In the genomic region with DNA sequence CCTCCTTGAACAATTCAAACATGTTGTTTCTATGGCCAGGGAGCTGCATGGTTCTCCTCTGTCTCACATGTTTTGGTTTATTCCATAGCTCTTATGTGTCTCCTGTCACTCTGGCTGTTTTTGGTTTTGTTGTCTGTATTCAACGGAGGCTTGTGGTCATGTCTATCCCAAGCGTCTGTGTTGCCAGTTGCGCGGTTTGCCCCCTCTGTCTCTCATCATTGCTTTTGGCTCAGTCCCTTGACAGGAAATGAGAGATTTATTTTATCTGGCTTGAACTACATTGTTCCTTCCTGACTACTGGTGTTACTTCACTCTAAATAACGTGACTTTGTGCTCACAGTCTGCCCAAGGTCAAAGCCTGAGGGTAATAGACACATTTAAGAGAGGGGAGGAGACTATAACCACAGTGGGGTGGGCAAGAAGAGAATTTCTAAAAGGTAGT, we compare ENCODE assay signal across 14 cellular contexts.
DNase-seq lines count a peak whose midpoint lies in the region; ATAC-seq lines count a peak whose summit lies in the region.
"Had no signal": no experiment of that assay in that cellular context is flagged by ENCODE, and none has a peak within 500 bp of the region (broad histone marks: within the 10 kb centered on the region; RNA-seq: fewer than 3 reads in every experiment).

No MANE protein-coding gene starts in this region.

- H3K4me1 Mint-ChIP-seq in activated T-helper 2 cell treated with anti-CD3 and anti-CD28 coated beads, Interferon-gamma antibody, Interleukin-2, Interleukin-4, amounts not matched to agents 10 μg/mL and 5 μg/mL and 100 μg/mL, durations not matched to agents 14 hours and 24 hours and 36 hours (ENCODE audit: low read depth) = peaks cover 2% of the 10 kb centered on the region
- H3K4me1 Mint-ChIP-seq in naive thymus-derived CD8-positive, alpha-beta T cell = peaks cover 0 to 6% (median 0%) of the 10 kb centered on the region in 4 donors
- H3K4me1 Mint-ChIP-seq: activated CD4-positive, alpha-beta T cell treated with anti-CD3 and anti-CD28 coated beads for 36 hours had no signal

- H3K36me3 Mint-ChIP-seq in activated T-helper 2 cell treated with anti-CD3 and anti-CD28 coated beads, Interferon-gamma antibody, Interleukin-2, Interleukin-4, amounts not matched to agents 10 μg/mL and 5 μg/mL and 100 μg/mL, durations not matched to agents 14 hours and 24 hours and 36 hours (ENCODE audit: low read depth) = no peaks in the 10 kb centered on the region
- H3K36me3 Mint-ChIP-seq in naive thymus-derived CD8-positive, alpha-beta T cell = no peaks in the 10 kb centered on the region

- H3K9me3 Mint-ChIP-seq in activated T-helper 2 cell treated with anti-CD3 and anti-CD28 coated beads, Interferon-gamma antibody, Interleukin-2, Interleukin-4, amounts not matched to agents 10 μg/mL and 5 μg/mL and 100 μg/mL, durations not matched to agents 14 hours and 24 hours and 36 hours = peaks cover 3% of the 10 kb centered on the region
- peaks cover 0 to 12% (median 2%) of the 10 kb centered on the region in 9 donors for H3K9me3 Mint-ChIP-seq in naive thymus-derived CD8-positive, alpha-beta T cell

- ATAC-seq in sciatic nerve (peak; percentile 88), GM19467 (IDR thresholded peaks at IDR 0.05; ENCODE audit: unreplicated experiment) (no peak)
- ATAC-seq in naive thymus-derived CD8-positive, alpha-beta T cell = no peak
- ATAC-seq: activated CD4-positive, alpha-beta T cell treated with anti-CD3 and anti-CD28 coated beads for 36 hours had no signal

- H3K27ac Mint-ChIP-seq in activated T-helper 2 cell treated with anti-CD3 and anti-CD28 coated beads, Interferon-gamma antibody, Interleukin-2, Interleukin-4, amounts not matched to agents 10 μg/mL and 5 μg/mL and 100 μg/mL, durations not matched to agents 14 hours and 24 hours and 36 hours = no peak overlapping the region
- no peak overlapping the region for H3K27ac Mint-ChIP-seq in naive thymus-derived CD8-positive, alpha-beta T cell
- H3K27ac Mint-ChIP-seq: activated CD4-positive, alpha-beta T cell treated with anti-CD3 and anti-CD28 coated beads for 36 hours had no signal

- no peak overlapping the region for H3K4me3 Mint-ChIP-seq in activated T-helper 2 cell treated with anti-CD3 and anti-CD28 coated beads, Interferon-gamma antibody, Interleukin-2, Interleukin-4, amounts not matched to agents 10 μg/mL and 5 μg/mL and 100 μg/mL, durations not matched to agents 14 hours and 24 hours and 36 hours (ENCODE audit: low read depth)
- no peak overlapping the region for H3K4me3 Mint-ChIP-seq in naive thymus-derived CD8-positive, alpha-beta T cell
- H3K4me3 Mint-ChIP-seq: activated CD4-positive, alpha-beta T cell treated with anti-CD3 and anti-CD28 coated beads for 36 hours had no signal

- POLR2A ChIA-PET in naive thymus-derived CD8-positive, alpha-beta T cell (lab: Charles Lee) = no interaction called here

- peak; percentile 70 for DNase-seq in HCEC 1CT
- peak; percentile 46 for DNase-seq in T1000 (lab: John Stamatoyannopoulos, UW)
- DNase-seq in glomerular endothelial cell (ENCODE audit: extremely low read depth, low read depth, low spot score) = peak; percentile 41
- DNase-seq in sciatic nerve (ENCODE audit: low spot score) = no peak
- DNase-seq in activated T-helper 2 cell treated with anti-CD3 and anti-CD28 coated beads, Interferon-gamma antibody, Interleukin-2, Interleukin-4, amounts not matched to agents 10 μg/mL and 5 μg/mL and 100 μg/mL, durations not matched to agents 14 hours and 24 hours and 36 hours (ENCODE audit: low spot score) = no peak
- no peak for DNase-seq in DMS53 (lab: John Stamatoyannopoulos, UW)
- no peak for DNase-seq in naive thymus-derived CD8-positive, alpha-beta T cell
- DNase-seq: activated CD4-positive, alpha-beta T cell treated with anti-CD3 and anti-CD28 coated beads for 36 hours; activated gamma-delta T cell; COR-L47; effector memory CD4-positive, alpha-beta T cell; stimulated activated CD4-positive, alpha-beta T cell treated with anti-CD3 and anti-CD28 coated beads, Interleukin-4, amount 100 ng/mL, for 24 hours; substantia nigra had no signal

- intact Hi-C loops in sciatic nerve (cut with DNase I) = no loop called here
- intact Hi-C loops in activated T-helper 2 cell treated with anti-CD3 and anti-CD28 coated beads, Interferon-gamma antibody, Interleukin-2, Interleukin-4, amounts not matched to agents 10 μg/mL and 5 μg/mL and 100 μg/mL, durations not matched to agents 14 hours and 24 hours and 36 hours (cut with micrococcal nuclease) = no loop called here

- no peaks in the 10 kb centered on the region for H3K27me3 Mint-ChIP-seq in activated T-helper 2 cell treated with anti-CD3 and anti-CD28 coated beads, Interferon-gamma antibody, Interleukin-2, Interleukin-4, amounts not matched to agents 10 μg/mL and 5 μg/mL and 100 μg/mL, durations not matched to agents 14 hours and 24 hours and 36 hours (ENCODE audit: low read depth)
- H3K27me3 Mint-ChIP-seq in naive thymus-derived CD8-positive, alpha-beta T cell = no peaks in the 10 kb centered on the region

Comparison
In these comparisons a context has a peak if more than half of its experiments do, and no peak if none do; other contexts are left out.
1. DNase-seq: peak in HCEC 1CT (single experiment), T1000 (single experiment) and glomerular endothelial cell (single experiment); none in sciatic nerve (single experiment), activated T-helper 2 cell treated with anti-CD3 and anti-CD28 coated beads, Interferon-gamma antibody, Interleukin-2, Interleukin-4, amounts not matched to agents 10 μg/mL and 5 μg/mL and 100 μg/mL, durations not matched to agents 14 hours and 24 hours and 36 hours (single experiment), DMS53 (single experiment) and naive thymus-derived CD8-positive, alpha-beta T cell (0 of 10).